21 cellular contexts compared by ENCODE assay signal in the genomic region with DNA sequence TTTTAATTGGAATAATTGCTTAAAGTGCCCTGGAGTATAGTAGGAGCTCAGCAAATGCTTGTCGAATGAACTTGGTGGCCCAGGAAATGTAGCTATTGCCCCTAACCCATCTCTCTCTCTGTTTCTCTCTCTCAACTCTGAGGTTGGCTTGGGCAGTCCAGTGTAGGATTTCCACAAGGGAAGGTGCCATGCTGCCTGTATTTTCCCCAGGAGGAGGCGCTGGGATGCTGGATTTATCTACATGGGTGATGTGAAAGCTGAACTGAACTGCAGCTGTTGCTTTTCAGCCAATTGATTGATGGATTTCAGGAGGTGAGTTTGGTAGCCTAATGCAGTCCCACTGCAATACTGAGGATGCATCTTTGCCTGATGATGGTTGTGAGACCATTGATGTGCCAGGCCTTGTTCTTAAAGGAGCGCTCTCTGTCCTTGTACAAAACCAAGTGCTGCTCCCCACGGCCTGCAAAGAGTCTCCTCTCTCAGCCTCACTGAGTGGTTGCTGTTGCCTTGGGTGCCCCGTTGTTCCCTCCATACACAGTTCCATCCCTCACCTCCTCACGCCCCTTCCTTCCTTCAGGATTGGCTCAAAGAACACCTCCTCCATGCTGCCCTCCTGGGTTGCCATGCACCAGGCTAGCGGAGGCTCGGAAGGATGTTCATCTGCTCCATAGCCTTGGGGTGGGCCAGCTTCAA.
DNase-seq lines count a peak whose midpoint lies in the region; ATAC-seq, FAIRE-seq and TF ChIP-seq lines count a peak whose summit lies in the region.
"Had no signal": no experiment of that assay in that cellular context is flagged by ENCODE, and none has a peak within 500 bp of the region (broad histone marks: within the 10 kb centered on the region; RNA-seq: fewer than 3 reads in every experiment).

No MANE protein-coding gene starts in this region.

- FAIRE-seq in K562 (lab: Jason Lieb, UNC) = no peak
- FAIRE-seq in GM19239 (lab: Jason Lieb, UNC) = no peak
- FAIRE-seq: endometrium had no signal

- no peaks in the 10 kb centered on the region for H4K20me1 ChIP-seq in K562 (replicated peaks; ENCODE audit: control insufficient read depth, insufficient read depth, low read length)

- CTCF ChIA-PET in HEK293T (lab: Yijun Ruan, JAX) (no interaction called here), K562 (lab: Yijun Ruan, JAX; ENCODE audit: low intra/inter-chr PET ratio) (no interaction called here)

- no peaks in the 10 kb centered on the region for H3K9me1 ChIP-seq in K562 (ENCODE audit: control insufficient read depth, insufficient read depth, low read length)

- POLR2A ChIA-PET in HEK293T (lab: Yijun Ruan, JAX) = no interaction called here
- POLR2A ChIA-PET in K562 (lab: Yijun Ruan, JAX) = interaction anchor here (0.6 kb wide), 1 partner anchor 10 kb away, joined by 3 read pairs; no protein-coding TSS in a partner anchor

- intact Hi-C loops in K562 (cut with micrococcal nuclease) (no loop called here), lower lobe of right lung (cut with DNase I) (no loop called here)

- WGBS in K562 (ENCODE audit: insufficient coverage, low coverage, missing lambda C conversion rate) = 2% methylated on average over 5 of the region's 8 CpGs
- WGBS in upper lobe of left lung, 2 donors = 63 to 72% methylated on average over 8 of the region's 8 CpGs

- TF ChIP-seq POLR2A in K562 (conservative IDR thresholded peaks at IDR 0.05) (no peak), upper lobe of left lung (IDR thresholded peaks at IDR 0.05) (no peak)

- H3K9me3 ChIP-seq in K562 (replicated peaks; ENCODE audit: control insufficient read depth, insufficient read depth, low read depth, low read length) = no peaks in the 10 kb centered on the region
- no peaks in the 10 kb centered on the region for H3K9me3 ChIP-seq in upper lobe of left lung
- no peaks in the 10 kb centered on the region for H3K9me3 ChIP-seq in lower lobe of right lung
- H3K9me3 ChIP-seq: Peyer's patch had no signal

- in situ Hi-C loops in K562 (cut with MboI) = no loop called here

- no peak overlapping the region for H2AFZ ChIP-seq in K562 (ENCODE audit: low read depth, low read length)

- H3K27ac ChIP-seq in 22Rv1 (no peak overlapping the region), K562 (ENCODE audit: extremely low read depth, low read depth, low read length) (no peak overlapping the region), upper lobe of left lung (no peak overlapping the region), lower lobe of right lung (no peak overlapping the region)
- H3K27ac ChIP-seq: Peyer's patch, SK-N-MC had no signal

- H3K4me1 ChIP-seq in K562 (replicated peaks in 1 of 2; ENCODE audit: control insufficient read depth in 2 of 2, insufficient read depth in 2 of 2, low read length in 2 of 2) (no peaks in the 10 kb centered on the region), upper lobe of left lung (no peaks in the 10 kb centered on the region), lower lobe of right lung (no peaks in the 10 kb centered on the region)
- H3K4me1 ChIP-seq: Peyer's patch had no signal

- TF ChIP-seq EP300 in K562 (IDR thresholded peaks at IDR 0.05; ENCODE audit: low read length) (no peak), upper lobe of left lung (IDR thresholded peaks at IDR 0.05) (no peak)

- H3K4me3 ChIP-seq in K562 = no peak overlapping the region
- no peak overlapping the region for H3K4me3 ChIP-seq in upper lobe of left lung
- H3K4me3 ChIP-seq in lower lobe of right lung = no peak overlapping the region
- H3K4me3 ChIP-seq: Peyer's patch, SK-N-MC had no signal

- no peak for ATAC-seq in K562
- ATAC-seq in stimulated activated naive CD8-positive, alpha-beta T cell treated with anti-CD3 and anti-CD28 coated beads, Interleukin-15, Interleukin-2, amounts not matched to agents 100 U/mL and 50 U/mL, for 24 hours = no peak
- ATAC-seq in upper lobe of left lung (ENCODE audit: low FRiP score in 2 of 2) = no peak
- no peak for ATAC-seq in lower lobe of right lung
- ATAC-seq: activated CD8-positive, alpha-beta T cell treated with anti-CD3 and anti-CD28 coated beads, Interleukin-2, amount 10 ng/mL, durations not matched to agents 7 days and 5 days; naive thymus-derived CD8-positive, alpha-beta T cell had no signal

- H3K36me3 ChIP-seq in K562 (ENCODE audit: control insufficient read depth, insufficient read depth, low read length) (no peaks in the 10 kb centered on the region), upper lobe of left lung (no peaks in the 10 kb centered on the region), lower lobe of right lung (no peaks in the 10 kb centered on the region)
- H3K36me3 ChIP-seq: Peyer's patch had no signal

- TF ChIP-seq CTCF in 22Rv1 (IDR thresholded peaks at IDR 0.05) = peak; percentile 10; the same call in 1 of the 2 replicates
- peak in 2 of 3 experiments; percentile 2 to 20; a peak in 2 of 6 replicates for TF ChIP-seq CTCF in K562 (IDR thresholded peaks at IDR 0.05 in 2 of 3, conservative IDR thresholded peaks at IDR 0.05 in 1 of 3; ENCODE audit: insufficient read depth in 2 of 3, low read depth in 1 of 3, low read length in 3 of 3)
- TF ChIP-seq CTCF in upper lobe of left lung (IDR thresholded peaks at IDR 0.05) = no peak
- no peak for TF ChIP-seq CTCF in lower lobe of right lung (IDR thresholded peaks at IDR 0.05)

- no peak for TF ChIP-seq RAD21 in K562 (CRISPR knock-in tag; conservative IDR thresholded peaks at IDR 0.05 in 1 of 2, IDR thresholded peaks at IDR 0.05 in 1 of 2)

- no peak overlapping the region for H3K4me2 ChIP-seq in K562 (ENCODE audit: insufficient read depth, low read length)

- peaks cover 0 to 10% of the 10 kb centered on the region in 2 experiments; a peak in 1 of 5 replicates for H3K27me3 ChIP-seq in K562 (ENCODE audit: control insufficient read depth in 2 of 2, insufficient read depth in 2 of 2, low read length in 2 of 2)
- no peaks in the 10 kb centered on the region for H3K27me3 ChIP-seq in upper lobe of left lung
- no peaks in the 10 kb centered on the region for H3K27me3 ChIP-seq in lower lobe of right lung (ENCODE audit: low read depth)
- H3K27me3 ChIP-seq: Peyer's patch had no signal

- no peak overlapping the region for H3K9ac ChIP-seq in K562 (ENCODE audit: insufficient read depth in 1 of 2, low read depth in 2 of 2, low read length in 2 of 2)

- no TSS peak for BruUV-seq in K562 (replicated peaks; lab: Mats Ljungman, UMichigan)

- H3K79me2 ChIP-seq in K562 (ENCODE audit: control insufficient read depth, insufficient read depth, low read length) = no peaks in the 10 kb centered on the region

- DNase-seq in HEK293T (ENCODE audit: extremely low spot score) = peak; percentile 33
- DNase-seq in K562 (ENCODE audit: extremely low read depth in 1 of 4, low spot score in 3 of 4) = peak in 1 of 4 experiments; percentile 1
- DNase-seq in mesenteric fat pad (ENCODE audit: low spot score) = peak; percentile 62
- no peak for DNase-seq in stimulated activated naive CD8-positive, alpha-beta T cell treated with anti-CD3 and anti-CD28 coated beads, Interleukin-15, Interleukin-2, amounts not matched to agents 100 U/mL and 50 U/mL, for 24 hours
- DNase-seq in upper lobe of left lung = no peak
- no peak for DNase-seq in lower lobe of right lung
- DNase-seq in GM19239 (ENCODE audit: insufficient read length, low spot score) = no peak
- DNase-seq: activated CD4-positive, CD25-positive, alpha-beta regulatory T cell; activated CD8-positive, alpha-beta T cell treated with anti-CD3 and anti-CD28 coated beads, Interleukin-2, amount 10 ng/mL, durations not matched to agents 7 days and 5 days; activated T-cell treated with anti-CD3 and anti-CD28 coated beads, Interleukin-2, amount 50 U/mL, for 48 hours; CD4-positive, alpha-beta memory T cell; DMS79 treated with DMSO at 0.1 percent for 48 hours; HFFc6; KBM-7; mesenchymal stem cell; naive thymus-derived CD8-positive, alpha-beta T cell; NCI-H1105; Peyer's patch had no signal

TF ChIP-seq in HEK293T, 16 proteins besides CTCF, POLR2A, EP300 and RAD21:
- no peak for TF ChIP-seq FOXK2 (IDR thresholded peaks at IDR 0.05)
- TF ChIP-seq SP1 (IDR thresholded peaks at IDR 0.05) = no peak
- TF ChIP-seq HDGF (IDR thresholded peaks at IDR 0.05; ENCODE audit: borderline replicate concordance) = no peak
- no peak for TF ChIP-seq TARDBP (IDR thresholded peaks at IDR 0.05)
TF ChIP-seq in HEK293T: peak in this region for 0.

TF ChIP-seq in K562, 482 proteins besides CTCF, POLR2A, EP300 and RAD21:
- TF ChIP-seq ZFP36 (IDR thresholded peaks at IDR 0.05; ENCODE audit: low read depth, low read length, partially characterized antibody) (peak; percentile 92), RBM25 (IDR thresholded peaks at IDR 0.05; ENCODE audit: low read depth, low read length, severe bottlenecking) (peak; percentile 62), CREBBP (IDR thresholded peaks at IDR 0.05; ENCODE audit: low read depth, low read length) (no peak)

Comparison
In these comparisons a context has a peak if more than half of its experiments do, and no peak if none do; other contexts are left out.
1. CTCF ChIP-seq: peak in 22Rv1 (single experiment) and K562 (2 of 3); none in upper lobe of left lung (0 of 6) and lower lobe of right lung (single experiment).
2. DNase-seq: peak in HEK293T (single experiment) and mesenteric fat pad (single experiment); none in stimulated activated naive CD8-positive, alpha-beta T cell treated with anti-CD3 and anti-CD28 coated beads, Interleukin-15, Interleukin-2, amounts not matched to agents 100 U/mL and 50 U/mL, for 24 hours (single experiment), upper lobe of left lung (0 of 2), lower lobe of right lung (single experiment) and GM19239 (single experiment).